29 cellular contexts compared by ENCODE assay signal in genomic region chr2:234204480-234204879, GRCh38.
DNase-seq lines count a peak whose midpoint lies in the region; ATAC-seq, FAIRE-seq and TF ChIP-seq lines count a peak whose summit lies in the region.
"Had no signal": no experiment of that assay in that cellular context is flagged by ENCODE, and none has a peak within 500 bp of the region (broad histone marks: within the 10 kb centered on the region; RNA-seq: fewer than 3 reads in every experiment).

No MANE protein-coding gene starts in this region.

- no peaks in the 10 kb centered on the region for H3K27me3 ChIP-seq in SK-N-SH (ENCODE audit: insufficient read depth)
- no peaks in the 10 kb centered on the region for H3K27me3 ChIP-seq in bronchial epithelial cell (ENCODE audit: control insufficient read depth, insufficient read depth, low read length)
- H3K27me3 ChIP-seq: BLaER1, colonic mucosa, gastrocnemius medialis, left lung, upper lobe of right lung had no signal

- no peaks in the 10 kb centered on the region for H4K20me1 ChIP-seq in SK-N-SH (ENCODE audit: insufficient read depth)
- H4K20me1 ChIP-seq: BLaER1 had no signal

- H3K4me3 ChIP-seq in SK-N-SH (ENCODE audit: low read depth in 2 of 2, low read length in 1 of 2) (no peak overlapping the region), bronchial epithelial cell (ENCODE audit: low read depth, low read length) (no peak overlapping the region), coronary artery (no peak overlapping the region)
- H3K4me3 ChIP-seq: BLaER1, colonic mucosa, gastrocnemius medialis, left lung, mucosa of descending colon, psoas muscle, upper lobe of right lung had no signal

- no peak overlapping the region for H3K4me2 ChIP-seq in SK-N-SH
- H3K4me2 ChIP-seq: BLaER1 had no signal

- no peak overlapping the region for H3K9ac ChIP-seq in SK-N-SH
- H3K9ac ChIP-seq: BLaER1 had no signal

- peaks cover 0 to 8% of the 10 kb centered on the region in 2 experiments; a peak in 2 of 4 replicates for H3K4me1 ChIP-seq in SK-N-SH (ENCODE audit: control insufficient read depth in 1 of 2, insufficient read depth in 2 of 2, low read depth in 1 of 2, low read length in 1 of 2)
- H3K4me1 ChIP-seq: colonic mucosa, gastrocnemius medialis, left lung, psoas muscle, upper lobe of right lung had no signal

- POLR2A ChIA-PET in SK-N-SH (lab: Yijun Ruan, JAX) = no interaction called here

- ATAC-seq in SK-N-SH treated with all-trans-retinoic acid at 6 μM for 48 hours = no peak
- ATAC-seq: activated naive CD4-positive, alpha-beta T cell treated with anti-CD3 and anti-CD28 coated beads, Interleukin-2, amount 50 U/mL, for 72 hours; gastrocnemius medialis; left lung; mucosa of descending colon; psoas muscle; T-helper 17 cell; upper lobe of right lung had no signal

- no peak for FAIRE-seq in bronchial epithelial cell (lab: Jason Lieb, UNC)
- FAIRE-seq: D721Med had no signal

- H3K9me3 ChIP-seq in SK-N-SH = peaks cover 8% of the 10 kb centered on the region; the same call in 1 of the 2 replicates
- H3K9me3 ChIP-seq: colonic mucosa, gastrocnemius medialis, mucosa of descending colon, upper lobe of right lung had no signal

- H3K27ac ChIP-seq in SK-N-SH (ENCODE audit: low read depth in 2 of 2, low read length in 1 of 2) (peak overlapping the region in 1 of 2 experiments; percentile 97; a peak in 3 of 4 replicates), coronary artery (no peak overlapping the region)
- H3K27ac ChIP-seq: BLaER1, colonic mucosa, gastrocnemius medialis, psoas muscle, upper lobe of right lung had no signal

- no peaks in the 10 kb centered on the region for H3K79me2 ChIP-seq in SK-N-SH (ENCODE audit: insufficient read depth)

- TF ChIP-seq RAD21 in SK-N-SH (IDR thresholded peaks at IDR 0.05; ENCODE audit: low read length) = no peak

- no peak for DNase-seq in SK-N-SH
- peak; percentile 90 for DNase-seq in bronchial epithelial cell (ENCODE audit: low read depth)
- peak; percentile 49 for DNase-seq in iris pigment epithelial cell (ENCODE audit: low read depth)
- no peak for DNase-seq in inferior parietal cortex (ENCODE audit: extremely low spot score)
- DNase-seq in activated CD8-positive, alpha-beta memory T cell treated with anti-CD3 and anti-CD28 coated beads, Interleukin-2, amount 50 U/mL, for 4 hours = no peak
- DNase-seq in coronary artery (ENCODE audit: low spot score) = no peak
- no peak for DNase-seq in SW480 (ENCODE audit: low spot score)
- DNase-seq: 8988T; activated CD4-positive, alpha-beta T cell treated with anti-CD3 and anti-CD28 coated beads for 48 hours; colonic mucosa; endodermal cell; gastrocnemius medialis; GDM1; HFFc6; left lung; MM.1S; mucosa of descending colon; NCI-H1436; NCI-H2171; NCI-H526 treated with DMSO at 0.1 percent for 48 hours; psoas muscle; SHP77 treated with DMSO at 0.1 percent for 48 hours; stimulated activated CD4-positive, alpha-beta T cell treated with anti-CD3 and anti-CD28 coated beads, Interleukin-4, amount 100 ng/mL, for 4 hours; T-helper 17 cell; upper lobe of right lung had no signal

- no peaks in the 10 kb centered on the region for H3K36me3 ChIP-seq in SK-N-SH (replicated peaks in 1 of 2; ENCODE audit: control insufficient read depth in 1 of 2, insufficient read depth in 2 of 2, low read length in 1 of 2)
- H3K36me3 ChIP-seq in bronchial epithelial cell (ENCODE audit: control insufficient read depth, insufficient read depth, low read length) = no peaks in the 10 kb centered on the region
- H3K36me3 ChIP-seq: BLaER1, colonic mucosa, gastrocnemius medialis, left lung, upper lobe of right lung had no signal

- peak in 1 of 2 experiments; percentile 20; a peak in 1 of 4 replicates for TF ChIP-seq EP300 in SK-N-SH (IDR thresholded peaks at IDR 0.05; ENCODE audit: borderline replicate concordance in 1 of 2, low read depth in 1 of 2, low read length in 1 of 2)

- WGBS in SK-N-SH (ENCODE audit: low lambda C conversion rate) = 3% methylated on average over 1 of the region's 1 CpG

- CTCF ChIA-PET in SK-N-SH (lab: Yijun Ruan, JAX) = no interaction called here

- no peak for TF ChIP-seq CTCF in SK-N-SH (IDR thresholded peaks at IDR 0.05)
- TF ChIP-seq CTCF in bronchial epithelial cell (IDR thresholded peaks at IDR 0.05; ENCODE audit: insufficient read depth, low read length, severe bottlenecking) = no peak
- no peak for TF ChIP-seq CTCF in coronary artery (IDR thresholded peaks at IDR 0.05)

- no peaks in the 10 kb centered on the region for H3K9me2 ChIP-seq in SK-N-SH

- no peak overlapping the region for H2AFZ ChIP-seq in SK-N-SH (ENCODE audit: low read depth)

- H3F3A ChIP-seq in SK-N-SH (replicated peaks; ENCODE audit: insufficient read depth) = peaks cover 34% of the 10 kb centered on the region

TF ChIP-seq in SK-N-SH, 30 proteins besides CTCF, POLR2A, EP300 and RAD21 (continues in another document):
- TF ChIP-seq YY1 (IDR thresholded peaks at IDR 0.05; ENCODE audit: low read depth) (no peak), POLR2AphosphoS5 (IDR thresholded peaks at IDR 0.05; ENCODE audit: low read depth, low read length) (no peak), GATA2 (CRISPR knock-in tag; IDR thresholded peaks at IDR 0.05) (no peak), REST (IDR thresholded peaks at IDR 0.05; ENCODE audit: low read depth, low read length) (no peak), RCOR1 (IDR thresholded peaks at IDR 0.05; ENCODE audit: low read length) (no peak), FOSL2 (IDR thresholded peaks at IDR 0.05; ENCODE audit: borderline replicate concordance, low read depth) (peak; percentile 46; the same call in 1 of the 2 replicates), TCF12 (IDR thresholded peaks at IDR 0.05) (peak; percentile 40; the same call in 1 of the 2 replicates), MEF2A (IDR thresholded peaks at IDR 0.05; ENCODE audit: borderline replicate concordance, low read depth) (no peak)

TF ChIP-seq in SK-N-SH treated with all-trans-retinoic acid at 6 μM for 48 hours, 23 proteins besides CTCF, POLR2A, EP300 and RAD21:
- TF ChIP-seq OSR1 (CRISPR knock-in tag; IDR thresholded peaks at IDR 0.05) = no peak
- no peak for TF ChIP-seq CSDC2 (CRISPR knock-in tag; IDR thresholded peaks at IDR 0.05)
- TF ChIP-seq SNAI2 (CRISPR knock-in tag; IDR thresholded peaks at IDR 0.05) = no peak
- no peak for TF ChIP-seq ISL1 (CRISPR knock-in tag; IDR thresholded peaks at IDR 0.05)
TF ChIP-seq in SK-N-SH treated with all-trans-retinoic acid at 6 μM for 48 hours: peak in this region for 0.

Comparison
In these comparisons a context has a peak if more than half of its experiments do, and no peak if none do; other contexts are left out.
1. DNase-seq: peak in bronchial epithelial cell (single experiment) and iris pigment epithelial cell (single experiment); none in SK-N-SH (single experiment), inferior parietal cortex (single experiment), activated CD8-positive, alpha-beta memory T cell treated with anti-CD3 and anti-CD28 coated beads, Interleukin-2, amount 50 U/mL, for 4 hours (single experiment), coronary artery (single experiment) and SW480 (single experiment).